18 cellular contexts compared by ENCODE assay signal in the genomic region with DNA sequence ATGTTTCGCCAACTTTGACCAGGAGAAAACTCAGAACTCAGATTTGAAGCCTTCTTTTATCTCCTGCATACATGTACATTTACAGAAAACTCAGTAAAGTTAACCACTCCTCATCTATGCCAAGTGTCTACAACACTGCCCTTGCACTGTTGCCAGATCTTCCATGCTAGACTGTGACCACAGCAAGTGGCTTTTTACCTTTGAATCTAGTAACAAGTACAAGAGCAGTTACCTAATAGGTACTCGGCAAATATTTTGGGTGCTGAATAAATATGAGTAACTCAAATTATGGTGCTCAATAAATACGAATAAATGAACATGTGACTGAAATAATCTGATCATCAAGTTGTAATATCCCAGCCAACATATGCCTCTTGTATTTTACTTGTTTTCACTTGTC.
"Had no signal": no experiment of that assay in that cellular context is flagged by ENCODE, and none has a peak within 500 bp of the region (broad histone marks: within the 10 kb centered on the region; RNA-seq: fewer than 3 reads in every experiment).

No MANE protein-coding gene starts in this region.

- H3K27me3 ChIP-seq: esophagus muscularis mucosa, foreskin keratinocyte, heart right ventricle had no signal

- H3K9me3 ChIP-seq: esophagus muscularis mucosa, heart right ventricle, left ventricle myocardium inferior, lower lobe of right lung, mucosa of descending colon had no signal

- H3K36me3 ChIP-seq: esophagus muscularis mucosa, heart right ventricle, left ventricle myocardium inferior, lower lobe of right lung had no signal

- H3K27me3 Mint-ChIP-seq: naive B cell had no signal

- H3K27ac Mint-ChIP-seq: mesothelial cell of epicardium, naive B cell had no signal

- DNase-seq: dermis blood vessel endothelial cell; dorsolateral prefrontal cortex; effector CD4-positive, alpha-beta T cell; effector memory CD4-positive, alpha-beta T cell; foreskin keratinocyte; glutamatergic neuron; head of caudate nucleus; heart right ventricle; hippocampal formation; left cardiac atrium; left ventricle myocardium inferior; lower lobe of right lung; mesenchymal stem cell; mucosa of descending colon; naive B cell had no signal

- H3K4me3 Mint-ChIP-seq: mesothelial cell of epicardium, naive B cell had no signal

- H3K36me3 Mint-ChIP-seq: naive B cell had no signal

- H3K4me1 ChIP-seq: esophagus muscularis mucosa, foreskin keratinocyte, heart right ventricle, left ventricle myocardium inferior, lower lobe of right lung had no signal

- H3K27ac ChIP-seq: coronary artery, dorsolateral prefrontal cortex, esophagus muscularis mucosa, foreskin keratinocyte, heart right ventricle, left ventricle myocardium inferior, lower lobe of right lung had no signal

- H3K4me3 ChIP-seq: coronary artery, dorsolateral prefrontal cortex, esophagus muscularis mucosa, heart right ventricle, left ventricle myocardium inferior, lower lobe of right lung, mucosa of descending colon had no signal

- ATAC-seq: foreskin keratinocyte, heart right ventricle, left cardiac atrium, mucosa of descending colon had no signal

- H3K4me1 Mint-ChIP-seq: naive B cell had no signal
